16 cellular contexts compared by ENCODE assay signal in the genomic region with DNA sequence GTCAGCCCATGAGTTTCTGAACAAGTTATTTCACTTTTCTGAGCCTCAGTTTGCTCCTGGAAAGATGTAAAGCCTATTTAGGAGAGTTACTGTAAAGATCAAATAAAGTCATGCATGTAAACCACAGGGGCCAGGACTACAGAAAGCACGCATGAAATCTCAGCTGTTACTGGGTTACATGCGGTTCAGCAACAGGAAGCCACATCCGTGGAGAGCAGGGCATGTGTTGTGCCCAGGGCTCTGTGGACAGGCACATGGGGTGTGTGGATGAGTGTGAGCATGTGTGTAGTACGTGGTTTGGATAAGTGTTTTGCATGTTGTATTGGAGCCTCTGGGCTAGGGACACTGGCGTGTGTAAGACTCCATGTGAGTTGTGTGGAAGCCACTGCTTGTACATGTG. TPM values are rescaled to one million over a fixed set of nuclear protein-coding genes. Genes with fewer than 3 reads are reported as not detected.
DNase-seq lines count a peak whose midpoint lies in the region; ATAC-seq and TF ChIP-seq lines count a peak whose summit lies in the region.
"Had no signal": no experiment of that assay in that cellular context is flagged by ENCODE, and none has a peak within 500 bp of the region (broad histone marks: within the 10 kb centered on the region; RNA-seq: fewer than 3 reads in every experiment).

No MANE protein-coding gene starts in this region.

- intact Hi-C loops in esophagus squamous epithelium (cut with DNase I) (no loop called here), vagina (cut with DNase I) (no loop called here), transverse colon (cut with DNase I; ENCODE audit: low total_unique reads) (no loop called here)

- H3K4me3 ChIP-seq in esophagus squamous epithelium (peak overlapping the region; percentile 1 to 96 (median 51)), vagina (peak overlapping the region in 1 of 2 donors; percentile 3), transverse colon (no peak overlapping the region)
- H3K4me3 ChIP-seq: adrenal gland, stomach had no signal

- no peaks in the 10 kb centered on the region for H3K9me3 ChIP-seq in esophagus squamous epithelium
- no peaks in the 10 kb centered on the region for H3K9me3 ChIP-seq in vagina
- no peaks in the 10 kb centered on the region for H3K9me3 ChIP-seq in transverse colon
- H3K9me3 ChIP-seq: adrenal gland, BE2C, neutrophil, stomach had no signal

- H3K27ac ChIP-seq in esophagus squamous epithelium, result peak overlapping the region; percentile 93 to 98 (median 98)
- H3K27ac ChIP-seq in vagina, result peak overlapping the region; percentile 93
- H3K27ac ChIP-seq in transverse colon, result no peak overlapping the region
- H3K27ac ChIP-seq: adrenal gland, HL-60, neutrophil had no signal

- TF ChIP-seq POLR2A in esophagus squamous epithelium (IDR thresholded peaks at IDR 0.05), result no peak
- TF ChIP-seq POLR2A in vagina (IDR thresholded peaks at IDR 0.05), result no peak
- no peak for TF ChIP-seq POLR2A in GM18505 (IDR thresholded peaks at IDR 0.05; ENCODE audit: borderline replicate concordance, extremely low read depth, insufficient read depth, insufficient read length)
- TF ChIP-seq POLR2A in transverse colon (IDR thresholded peaks at IDR 0.05), result no peak

- in situ Hi-C loops in transverse colon (cut with MboI; ENCODE audit: low pct_ligation_motif_present in 1 of 4, low pct_unique_long_range_greater_than_20kb in 1 of 4, low sequenced_read_pairs in 3 of 4), result no loop called here

- no peak for DNase-seq in stimulated activated naive CD8-positive, alpha-beta T cell treated with anti-CD3 and anti-CD28 coated beads, Interleukin-15, Interleukin-2, amounts not matched to agents 100 U/mL and 50 U/mL, for 24 hours
- DNase-seq in activated CD4-positive, alpha-beta T cell treated with anti-CD3 and anti-CD28 coated beads, Interleukin-2, amount 50 U/mL, for 1 hour, result peak; percentile 17
- DNase-seq in esophagus squamous epithelium (lab: John Stamatoyannopoulos, UW) (no peak), vagina (ENCODE audit: extremely low spot score in 2 of 2) (no peak), epidermal melanocyte (ENCODE audit: insufficient read length, low spot score) (no peak), transverse colon (no peak)
- DNase-seq: activated B cell treated with CpG ODN at 0.5 μM for 24 hours, adrenal gland, BE2C, left cardiac atrium, NCI-H446 treated with DMSO at 0.1 percent for 48 hours, stomach had no signal

- TF ChIP-seq CTCF in esophagus squamous epithelium (IDR thresholded peaks at IDR 0.05) (no peak), vagina (IDR thresholded peaks at IDR 0.05) (no peak), transverse colon (IDR thresholded peaks at IDR 0.05) (no peak)

- peaks cover 55% of the 10 kb centered on the region for H3K4me1 Mint-ChIP-seq in stimulated activated naive CD8-positive, alpha-beta T cell treated with anti-CD3 and anti-CD28 coated beads, Interleukin-15, Interleukin-2, amounts not matched to agents 100 ng/mL and 50 ng/mL, for 24 hours (ENCODE audit: low read depth)

- no peaks in the 10 kb centered on the region for H3K36me3 Mint-ChIP-seq in stimulated activated naive CD8-positive, alpha-beta T cell treated with anti-CD3 and anti-CD28 coated beads, Interleukin-15, Interleukin-2, amounts not matched to agents 100 ng/mL and 50 ng/mL, for 24 hours (ENCODE audit: low read depth)

- H3K27me3 ChIP-seq in esophagus squamous epithelium (peaks cover 0 to 7% (median 0%) of the 10 kb centered on the region in 4 donors), vagina (no peaks in the 10 kb centered on the region), transverse colon (no peaks in the 10 kb centered on the region)
- H3K27me3 ChIP-seq: adrenal gland, BE2C had no signal

- H3K9me3 Mint-ChIP-seq in stimulated activated naive CD8-positive, alpha-beta T cell treated with anti-CD3 and anti-CD28 coated beads, Interleukin-15, Interleukin-2, amounts not matched to agents 100 ng/mL and 50 ng/mL, for 24 hours, result no peaks in the 10 kb centered on the region
- H3K9me3 Mint-ChIP-seq: activated B cell treated with CpG ODN at 0.5 μM for 24 hours had no signal

- 56 to 69% methylated on average over 5 of the region's 5 CpGs for WGBS in esophagus squamous epithelium, 2 donors
- 70 to 77% methylated on average over 5 of the region's 5 CpGs for WGBS in transverse colon (ENCODE audit: low coverage in 1 of 2), 2 donors

- ATAC-seq in stimulated activated naive CD8-positive, alpha-beta T cell treated with anti-CD3 and anti-CD28 coated beads, Interleukin-15, Interleukin-2, amounts not matched to agents 100 U/mL and 50 U/mL, for 24 hours, result no peak
- no peak for ATAC-seq in GM18505 (IDR thresholded peaks at IDR 0.05; ENCODE audit: unreplicated experiment)
- ATAC-seq: left cardiac atrium had no signal

- H3K27me3 Mint-ChIP-seq in stimulated activated naive CD8-positive, alpha-beta T cell treated with anti-CD3 and anti-CD28 coated beads, Interleukin-15, Interleukin-2, amounts not matched to agents 100 ng/mL and 50 ng/mL, for 24 hours, result peaks cover 5% of the 10 kb centered on the region

- H3K36me3 ChIP-seq in esophagus squamous epithelium (peaks cover 0 to 6% (median 0%) of the 10 kb centered on the region in 3 donors), vagina (no peaks in the 10 kb centered on the region), transverse colon (no peaks in the 10 kb centered on the region)
- H3K36me3 ChIP-seq: adrenal gland, BE2C, neutrophil, stomach had no signal

- H3K4me1 ChIP-seq in esophagus squamous epithelium (peaks cover 23 to 80% (median 30%) of the 10 kb centered on the region in 3 donors), vagina (peaks cover 47% of the 10 kb centered on the region), transverse colon (peaks cover 11 to 54% (median 31%) of the 10 kb centered on the region in 4 donors)
- H3K4me1 ChIP-seq: BE2C had no signal

- no peak overlapping the region for H3K4me3 Mint-ChIP-seq in stimulated activated naive CD8-positive, alpha-beta T cell treated with anti-CD3 and anti-CD28 coated beads, Interleukin-15, Interleukin-2, amounts not matched to agents 100 ng/mL and 50 ng/mL, for 24 hours
- H3K4me3 Mint-ChIP-seq: activated B cell treated with CpG ODN at 0.5 μM for 24 hours had no signal

- peak overlapping the region; percentile 20 for H3K27ac Mint-ChIP-seq in stimulated activated naive CD8-positive, alpha-beta T cell treated with anti-CD3 and anti-CD28 coated beads, Interleukin-15, Interleukin-2, amounts not matched to agents 100 ng/mL and 50 ng/mL, for 24 hours
- H3K27ac Mint-ChIP-seq: activated B cell treated with CpG ODN at 0.5 μM for 24 hours had no signal

- TF ChIP-seq EP300 in transverse colon (IDR thresholded peaks at IDR 0.05; ENCODE audit: low read depth), result no peak

RNA-seq across cellular contexts. Expression of a gene that starts 2.2 kb away (rescaled TPM):
- total RNA-seq in esophagus squamous epithelium (100 to 1,000 TPM in 3 of 4 donors, 10 to 100 TPM in 1; 87.5 to 225 (median 137) TPM), vagina (264 TPM), transverse colon (10 to 100 TPM in 3 of 4 donors, 1 to 10 TPM in 1; 2.6 to 68.8 (median 30.5) TPM)
- total RNA-seq: activated B cell treated with CpG ODN at 0.5 μM for 24 hours had no signal

RNA-seq across cellular contexts. Expression of a gene that starts 54.4 kb away (rescaled TPM):
- total RNA-seq in esophagus squamous epithelium (10 to 100 TPM; 15.8 to 27.1 (median 20.6) TPM), vagina (19.4 TPM), transverse colon (10 to 100 TPM in 2 of 4 donors, 1 to 10 TPM in 2; 5.7 to 46.8 (median 10.8) TPM)

Comparison
In these comparisons a context has a peak if more than half of its experiments do, and no peak if none do; other contexts are left out.
1. H3K27ac ChIP-seq: peak in esophagus squamous epithelium (4 of 4) and vagina (single experiment); none in transverse colon (0 of 4).
2. H3K4me3 ChIP-seq: peak in esophagus squamous epithelium (4 of 4); none in transverse colon (0 of 4).